Comparison of ENCODE assay signal across 1 cellular context in the genomic region with DNA sequence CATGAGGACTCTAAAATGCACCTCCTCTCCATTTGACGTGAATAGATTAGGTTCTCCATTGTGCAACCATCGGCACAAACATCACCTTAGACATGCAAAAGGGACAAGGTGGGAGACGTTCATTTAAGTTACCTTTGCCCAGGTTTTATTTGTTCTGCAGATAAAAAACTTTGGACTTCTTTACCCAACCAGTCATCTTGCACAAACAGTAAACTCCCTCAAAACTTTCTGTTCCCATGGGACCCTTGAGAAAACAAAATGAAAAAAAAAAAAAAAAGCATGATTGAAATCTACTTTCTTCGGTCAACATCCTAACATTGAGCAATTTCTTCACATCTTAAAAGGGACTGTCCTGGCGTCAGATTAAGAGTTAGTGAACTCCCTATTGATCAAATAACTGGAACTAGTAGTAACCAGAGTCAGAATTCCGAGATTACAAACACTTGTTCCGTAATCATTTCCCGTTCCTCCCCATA.
TF ChIP-seq lines count a peak whose summit lies in the region.

No MANE protein-coding gene starts in this region.

TF ChIP-seq in HepG2, 621 proteins besides CTCF, POLR2A, EP300 and RAD21 (continued from another document and continues in another):
- TF ChIP-seq, protein P1, sequence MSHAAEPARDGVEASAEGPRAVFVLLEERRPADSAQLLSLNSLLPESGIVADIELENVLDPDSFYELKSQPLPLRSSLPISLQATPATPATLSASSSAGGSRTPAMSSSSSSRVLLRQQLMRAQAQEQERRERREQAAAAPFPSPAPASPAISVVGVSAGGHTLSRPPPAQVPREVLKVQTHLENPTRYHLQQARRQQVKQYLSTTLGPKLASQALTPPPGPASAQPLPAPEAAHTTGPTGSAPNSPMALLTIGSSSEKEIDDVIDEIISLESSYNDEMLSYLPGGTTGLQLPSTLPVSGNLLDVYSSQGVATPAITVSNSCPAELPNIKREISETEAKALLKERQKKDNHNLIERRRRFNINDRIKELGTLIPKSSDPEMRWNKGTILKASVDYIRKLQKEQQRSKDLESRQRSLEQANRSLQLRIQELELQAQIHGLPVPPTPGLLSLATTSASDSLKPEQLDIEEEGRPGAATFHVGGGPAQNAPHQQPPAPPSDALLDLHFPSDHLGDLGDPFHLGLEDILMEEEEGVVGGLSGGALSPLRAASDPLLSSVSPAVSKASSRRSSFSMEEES (CRISPR knock-in tag; IDR thresholded peaks at IDR 0.05) = peak; percentile 60
- TF ChIP-seq FOXA1 (IDR thresholded peaks at IDR 0.05) (peak; percentile 74), FOXA1 (CRISPR knock-in tag; IDR thresholded peaks at IDR 0.05) (peak; percentile 67), NFYC (CRISPR knock-in tag; IDR thresholded peaks at IDR 0.05) (no peak), SP140L (CRISPR knock-in tag; IDR thresholded peaks at IDR 0.05; ENCODE audit: borderline replicate concordance) (no peak), EHMT2 (IDR thresholded peaks at IDR 0.05; ENCODE audit: borderline replicate concordance, low read depth, low read length) (peak; percentile 72; the same call in 1 of the 2 replicates), PHF8 (CRISPR knock-in tag; IDR thresholded peaks at IDR 0.05) (no peak), TARDBP (CRISPR knock-in tag; IDR thresholded peaks at IDR 0.05) (peak; percentile 47; the same call in 1 of the 2 replicates), GABPB1 (CRISPR knock-in tag; IDR thresholded peaks at IDR 0.05) (no peak), HDAC2 (CRISPR knock-in tag; IDR thresholded peaks at IDR 0.05) (peak; percentile 83), RCOR2 (CRISPR knock-in tag; IDR thresholded peaks at IDR 0.05) (peak; percentile 65; the same call in 1 of the 2 replicates), ZNF749 (CRISPR knock-in tag; IDR thresholded peaks at IDR 0.05; ENCODE audit: borderline replicate concordance) (no peak; the same call in 1 of the 2 replicates), HOXA3 (CRISPR knock-in tag; IDR thresholded peaks at IDR 0.05) (peak; percentile 24; the same call in 1 of the 2 replicates), CEBPB (IDR thresholded peaks at IDR 0.05; ENCODE audit: borderline replicate concordance, low read depth, low read length) (peak; percentile 87), NFE2 (CRISPR knock-in tag; IDR thresholded peaks at IDR 0.05) (no peak), ZNF605 (CRISPR knock-in tag; IDR thresholded peaks at IDR 0.05) (no peak), MTF1 (CRISPR knock-in tag; IDR thresholded peaks at IDR 0.05) (no peak), ZNF792 (CRISPR knock-in tag; IDR thresholded peaks at IDR 0.05) (no peak; the same call in 1 of the 2 replicates), ZNF354B (CRISPR knock-in tag; IDR thresholded peaks at IDR 0.05) (no peak), PAWR (CRISPR knock-in tag; IDR thresholded peaks at IDR 0.05; ENCODE audit: borderline replicate concordance) (0 out of 2 replicates have a peak, but pooled peaks have one; percentile 14), ZNF260 (CRISPR knock-in tag; IDR thresholded peaks at IDR 0.05; ENCODE audit: borderline replicate concordance, low read depth) (no peak), ZNF644 (CRISPR knock-in tag; IDR thresholded peaks at IDR 0.05; ENCODE audit: low read depth) (0 out of 2 replicates have a peak, but pooled peaks have one; percentile 5), TRIM24 (CRISPR knock-in tag; IDR thresholded peaks at IDR 0.05) (no peak), ASH2L (IDR thresholded peaks at IDR 0.05; ENCODE audit: insufficient read length, low read depth, low read length) (peak; percentile 49), HMG20A (CRISPR knock-in tag; IDR thresholded peaks at IDR 0.05; ENCODE audit: borderline replicate concordance) (peak; percentile 70; the same call in 1 of the 2 replicates), ZNF75D (CRISPR knock-in tag; IDR thresholded peaks at IDR 0.05; ENCODE audit: borderline replicate concordance) (no peak), ZSCAN29 (CRISPR knock-in tag; conservative IDR thresholded peaks at IDR 0.05) (0 out of 2 replicates have a peak, but pooled peaks have one; percentile 37), ZBTB1 (CRISPR knock-in tag; IDR thresholded peaks at IDR 0.05; ENCODE audit: borderline replicate concordance) (no peak), MED13 (CRISPR knock-in tag; IDR thresholded peaks at IDR 0.05) (peak; percentile 96; the same call in 1 of the 2 replicates), PPARG (CRISPR knock-in tag; conservative IDR thresholded peaks at IDR 0.05) (peak; percentile 86), RORA (CRISPR knock-in tag; IDR thresholded peaks at IDR 0.05) (0 out of 2 replicates have a peak, but pooled peaks have one; percentile 75), SOX6 (IDR thresholded peaks at IDR 0.05) (no peak), SOX6 (CRISPR knock-in tag; IDR thresholded peaks at IDR 0.05) (peak; percentile 89), CEBPG (CRISPR knock-in tag; IDR thresholded peaks at IDR 0.05) (peak; percentile 89), MEF2D (CRISPR knock-in tag; IDR thresholded peaks at IDR 0.05) (peak; percentile 38; the same call in 1 of the 2 replicates), PITX1 (CRISPR knock-in tag; IDR thresholded peaks at IDR 0.05) (peak; percentile 71), GATA4 (IDR thresholded peaks at IDR 0.05; ENCODE audit: borderline replicate concordance, low read depth) (peak; percentile 95), ELF4 (CRISPR knock-in tag; IDR thresholded peaks at IDR 0.05; ENCODE audit: borderline replicate concordance) (0 out of 2 replicates have a peak, but pooled peaks have one; percentile 43), NCOA2 (CRISPR knock-in tag; IDR thresholded peaks at IDR 0.05) (peak; percentile 98), ZMYM3 (CRISPR knock-in tag; IDR thresholded peaks at IDR 0.05) (0 out of 2 replicates have a peak, but pooled peaks have one; percentile 18), FOSL1 (CRISPR knock-in tag; IDR thresholded peaks at IDR 0.05; ENCODE audit: borderline replicate concordance) (no peak; the same call in 1 of the 2 replicates), ZNF333 (CRISPR knock-in tag; IDR thresholded peaks at IDR 0.05; ENCODE audit: borderline replicate concordance) (no peak)
- TF ChIP-seq, protein P2, sequence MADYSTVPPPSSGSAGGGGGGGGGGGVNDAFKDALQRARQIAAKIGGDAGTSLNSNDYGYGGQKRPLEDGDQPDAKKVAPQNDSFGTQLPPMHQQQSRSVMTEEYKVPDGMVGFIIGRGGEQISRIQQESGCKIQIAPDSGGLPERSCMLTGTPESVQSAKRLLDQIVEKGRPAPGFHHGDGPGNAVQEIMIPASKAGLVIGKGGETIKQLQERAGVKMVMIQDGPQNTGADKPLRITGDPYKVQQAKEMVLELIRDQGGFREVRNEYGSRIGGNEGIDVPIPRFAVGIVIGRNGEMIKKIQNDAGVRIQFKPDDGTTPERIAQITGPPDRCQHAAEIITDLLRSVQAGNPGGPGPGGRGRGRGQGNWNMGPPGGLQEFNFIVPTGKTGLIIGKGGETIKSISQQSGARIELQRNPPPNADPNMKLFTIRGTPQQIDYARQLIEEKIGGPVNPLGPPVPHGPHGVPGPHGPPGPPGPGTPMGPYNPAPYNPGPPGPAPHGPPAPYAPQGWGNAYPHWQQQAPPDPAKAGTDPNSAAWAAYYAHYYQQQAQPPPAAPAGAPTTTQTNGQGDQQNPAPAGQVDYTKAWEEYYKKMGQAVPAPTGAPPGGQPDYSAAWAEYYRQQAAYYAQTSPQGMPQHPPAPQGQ (CRISPR knock-in tag; IDR thresholded peaks at IDR 0.05; ENCODE audit: borderline replicate concordance) = no peak
- TF ChIP-seq, protein P3, sequence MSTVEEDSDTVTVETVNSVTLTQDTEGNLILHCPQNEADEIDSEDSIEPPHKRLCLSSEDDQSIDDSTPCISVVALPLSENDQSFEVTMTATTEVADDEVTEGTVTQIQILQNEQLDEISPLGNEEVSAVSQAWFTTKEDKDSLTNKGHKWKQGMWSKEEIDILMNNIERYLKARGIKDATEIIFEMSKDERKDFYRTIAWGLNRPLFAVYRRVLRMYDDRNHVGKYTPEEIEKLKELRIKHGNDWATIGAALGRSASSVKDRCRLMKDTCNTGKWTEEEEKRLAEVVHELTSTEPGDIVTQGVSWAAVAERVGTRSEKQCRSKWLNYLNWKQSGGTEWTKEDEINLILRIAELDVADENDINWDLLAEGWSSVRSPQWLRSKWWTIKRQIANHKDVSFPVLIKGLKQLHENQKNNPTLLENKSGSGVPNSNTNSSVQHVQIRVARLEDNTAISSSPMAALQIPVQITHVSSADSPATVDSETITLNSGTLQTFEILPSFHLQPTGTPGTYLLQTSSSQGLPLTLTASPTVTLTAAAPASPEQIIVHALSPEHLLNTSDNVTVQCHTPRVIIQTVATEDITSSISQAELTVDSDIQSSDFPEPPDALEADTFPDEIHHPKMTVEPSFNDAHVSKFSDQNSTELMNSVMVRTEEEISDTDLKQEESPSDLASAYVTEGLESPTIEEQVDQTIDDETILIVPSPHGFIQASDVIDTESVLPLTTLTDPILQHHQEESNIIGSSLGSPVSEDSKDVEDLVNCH (CRISPR knock-in tag; IDR thresholded peaks at IDR 0.05) = no peak
- TF ChIP-seq, protein P4, sequence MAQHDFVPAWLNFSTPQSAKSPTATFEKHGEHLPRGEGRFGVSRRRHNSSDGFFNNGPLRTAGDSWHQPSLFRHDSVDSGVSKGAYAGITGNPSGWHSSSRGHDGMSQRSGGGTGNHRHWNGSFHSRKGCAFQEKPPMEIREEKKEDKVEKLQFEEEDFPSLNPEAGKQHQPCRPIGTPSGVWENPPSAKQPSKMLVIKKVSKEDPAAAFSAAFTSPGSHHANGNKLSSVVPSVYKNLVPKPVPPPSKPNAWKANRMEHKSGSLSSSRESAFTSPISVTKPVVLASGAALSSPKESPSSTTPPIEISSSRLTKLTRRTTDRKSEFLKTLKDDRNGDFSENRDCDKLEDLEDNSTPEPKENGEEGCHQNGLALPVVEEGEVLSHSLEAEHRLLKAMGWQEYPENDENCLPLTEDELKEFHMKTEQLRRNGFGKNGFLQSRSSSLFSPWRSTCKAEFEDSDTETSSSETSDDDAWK (CRISPR knock-in tag; IDR thresholded peaks at IDR 0.05) = no peak
- TF ChIP-seq, protein P5, sequence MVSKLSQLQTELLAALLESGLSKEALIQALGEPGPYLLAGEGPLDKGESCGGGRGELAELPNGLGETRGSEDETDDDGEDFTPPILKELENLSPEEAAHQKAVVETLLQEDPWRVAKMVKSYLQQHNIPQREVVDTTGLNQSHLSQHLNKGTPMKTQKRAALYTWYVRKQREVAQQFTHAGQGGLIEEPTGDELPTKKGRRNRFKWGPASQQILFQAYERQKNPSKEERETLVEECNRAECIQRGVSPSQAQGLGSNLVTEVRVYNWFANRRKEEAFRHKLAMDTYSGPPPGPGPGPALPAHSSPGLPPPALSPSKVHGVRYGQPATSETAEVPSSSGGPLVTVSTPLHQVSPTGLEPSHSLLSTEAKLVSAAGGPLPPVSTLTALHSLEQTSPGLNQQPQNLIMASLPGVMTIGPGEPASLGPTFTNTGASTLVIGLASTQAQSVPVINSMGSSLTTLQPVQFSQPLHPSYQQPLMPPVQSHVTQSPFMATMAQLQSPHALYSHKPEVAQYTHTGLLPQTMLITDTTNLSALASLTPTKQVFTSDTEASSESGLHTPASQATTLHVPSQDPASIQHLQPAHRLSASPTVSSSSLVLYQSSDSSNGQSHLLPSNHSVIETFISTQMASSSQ (IDR thresholded peaks at IDR 0.05; ENCODE audit: low read depth) = peak; percentile 62; the same call in 1 of the 2 replicates
- TF ChIP-seq, protein P5 (CRISPR knock-in tag; IDR thresholded peaks at IDR 0.05; ENCODE audit: borderline replicate concordance) = peak; percentile 61; the same call in 1 of the 2 replicates
- TF ChIP-seq, protein P6, sequence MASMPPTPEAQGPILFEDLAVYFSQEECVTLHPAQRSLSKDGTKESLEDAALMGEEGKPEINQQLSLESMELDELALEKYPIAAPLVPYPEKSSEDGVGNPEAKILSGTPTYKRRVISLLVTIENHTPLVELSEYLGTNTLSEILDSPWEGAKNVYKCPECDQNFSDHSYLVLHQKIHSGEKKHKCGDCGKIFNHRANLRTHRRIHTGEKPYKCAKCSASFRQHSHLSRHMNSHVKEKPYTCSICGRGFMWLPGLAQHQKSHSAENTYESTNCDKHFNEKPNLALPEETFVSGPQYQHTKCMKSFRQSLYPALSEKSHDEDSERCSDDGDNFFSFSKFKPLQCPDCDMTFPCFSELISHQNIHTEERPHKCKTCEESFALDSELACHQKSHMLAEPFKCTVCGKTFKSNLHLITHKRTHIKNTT (CRISPR knock-in tag; IDR thresholded peaks at IDR 0.05) = no peak
- TF ChIP-seq, protein P7, sequence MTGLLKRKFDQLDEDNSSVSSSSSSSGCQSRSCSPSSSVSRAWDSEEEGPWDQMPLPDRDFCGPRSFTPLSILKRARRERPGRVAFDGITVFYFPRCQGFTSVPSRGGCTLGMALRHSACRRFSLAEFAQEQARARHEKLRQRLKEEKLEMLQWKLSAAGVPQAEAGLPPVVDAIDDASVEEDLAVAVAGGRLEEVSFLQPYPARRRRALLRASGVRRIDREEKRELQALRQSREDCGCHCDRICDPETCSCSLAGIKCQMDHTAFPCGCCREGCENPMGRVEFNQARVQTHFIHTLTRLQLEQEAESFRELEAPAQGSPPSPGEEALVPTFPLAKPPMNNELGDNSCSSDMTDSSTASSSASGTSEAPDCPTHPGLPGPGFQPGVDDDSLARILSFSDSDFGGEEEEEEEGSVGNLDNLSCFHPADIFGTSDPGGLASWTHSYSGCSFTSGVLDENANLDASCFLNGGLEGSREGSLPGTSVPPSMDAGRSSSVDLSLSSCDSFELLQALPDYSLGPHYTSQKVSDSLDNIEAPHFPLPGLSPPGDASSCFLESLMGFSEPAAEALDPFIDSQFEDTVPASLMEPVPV (CRISPR knock-in tag; IDR thresholded peaks at IDR 0.05) = peak; percentile 29; the same call in 1 of the 2 replicates
- TF ChIP-seq, protein P8, sequence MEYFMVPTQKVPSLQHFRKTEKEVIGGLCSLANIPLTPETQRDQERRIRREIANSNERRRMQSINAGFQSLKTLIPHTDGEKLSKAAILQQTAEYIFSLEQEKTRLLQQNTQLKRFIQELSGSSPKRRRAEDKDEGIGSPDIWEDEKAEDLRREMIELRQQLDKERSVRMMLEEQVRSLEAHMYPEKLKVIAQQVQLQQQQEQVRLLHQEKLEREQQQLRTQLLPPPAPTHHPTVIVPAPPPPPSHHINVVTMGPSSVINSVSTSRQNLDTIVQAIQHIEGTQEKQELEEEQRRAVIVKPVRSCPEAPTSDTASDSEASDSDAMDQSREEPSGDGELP (IDR thresholded peaks at IDR 0.05; ENCODE audit: borderline replicate concordance, low read depth) = peak; percentile 44; the same call in 1 of the 2 replicates
